In genomic region chr5:10760976-10761841, GRCh38 we compare ENCODE assay signal across 8 cellular contexts. TPM values are rescaled to one million over a fixed set of nuclear protein-coding genes. Genes with fewer than 3 reads are reported as not detected.
DNase-seq lines count a peak whose midpoint lies in the region; ATAC-seq and TF ChIP-seq lines count a peak whose summit lies in the region.

TSS of gene DAP (minus strand) at chr5:10761234. CDS start at chr5:10761068, 166 bp downstream.

- peak within 1 kb of the TSS; percentile 95 for H2AFZ ChIP-seq in trophoblast cell (ENCODE audit: insufficient read depth, low read length, poor library complexity)

- H4K8ac ChIP-seq in trophoblast cell (ENCODE audit: low read depth, low read length), result peak within 1 kb of the TSS; percentile 100

- H3K4me1 ChIP-seq in cardiac muscle cell (ENCODE audit: low read depth) (peaks cover 13% of the 10 kb centered on the region), trophoblast cell (ENCODE audit: control insufficient read depth in 1 of 2, insufficient read depth in 2 of 2, low read length in 2 of 2) (peaks cover 19 to 26% of the 10 kb centered on the region in 2 experiments), tibial nerve (peaks cover 0 to 59% (median 14%) of the 10 kb centered on the region in 4 donors)

- H2BK120ac ChIP-seq in trophoblast cell (ENCODE audit: insufficient read depth, low read length, poor library complexity), result peak within 1 kb of the TSS; percentile 98

- peak; percentile 73 to 87 for TF ChIP-seq POLR2A in tibial nerve (IDR thresholded peaks at IDR 0.05)

- TF ChIP-seq EP300 in tibial nerve (IDR thresholded peaks at IDR 0.05), result peak in 1 of 2 donors; percentile 61

- H3K4me3 Mint-ChIP-seq in activated naive CD8-positive, alpha-beta T cell treated with anti-CD3 and anti-CD28 coated beads, Interleukin-2, amount 50 U/mL, for 24 hours, result peak within 1 kb of the TSS; percentile 87

- H3K9ac ChIP-seq in trophoblast cell (ENCODE audit: low read length), result peak within 1 kb of the TSS; percentile 85

- peak within 1 kb of the TSS; percentile 96 for H3K27ac ChIP-seq in cardiac muscle cell
- H3K27ac ChIP-seq in trophoblast cell (ENCODE audit: low read depth, low read length), result peak within 1 kb of the TSS; percentile 98
- peak within 1 kb of the TSS; percentile 93 to 98 (median 98) for H3K27ac ChIP-seq in tibial nerve

- WGBS in trophoblast cell (ENCODE audit: extremely low coverage, insufficient coverage, insufficient read length), result no CpG with 5 or more reads among the region's 109 CpGs
- 0 to 2% methylated on average over 44 to 50 of the region's 109 CpGs for WGBS in tibial nerve, 2 donors

- no peak for TF ChIP-seq CTCF in GM12864 (IDR thresholded peaks at IDR 0.05; ENCODE audit: low read depth, low read length, missing control alignments)
- TF ChIP-seq CTCF in cardiac muscle cell (IDR thresholded peaks at IDR 0.05; ENCODE audit: low read depth, low read length), result no peak
- TF ChIP-seq CTCF in tibial nerve (IDR thresholded peaks at IDR 0.05), result peak in 1 of 5 experiments; percentile 21

- H3K18ac ChIP-seq in trophoblast cell (ENCODE audit: low read length), result peak within 1 kb of the TSS; percentile 96

- peak within 1 kb of the TSS; percentile 80 for H2BK12ac ChIP-seq in trophoblast cell (ENCODE audit: low read length)

- peak within 1 kb of the TSS; percentile 89 for H3K4me2 ChIP-seq in trophoblast cell (ENCODE audit: low read length)

- DNase-seq in GM12864 (ENCODE audit: low read depth) (peak; percentile 67), NCI-H1092 (lab: John Stamatoyannopoulos, UW) (peak; percentile 65), SW480 (ENCODE audit: low spot score) (peak; percentile 85), cardiac muscle cell (ENCODE audit: low read depth in 1 of 2, low spot score in 1 of 2) (peak; percentile 92 to 94), trophoblast cell (peak; percentile 80 to 95), tibial nerve (ENCODE audit: low spot score in 2 of 2) (peak; percentile 65 to 78)
- DNase-seq in activated naive CD8-positive, alpha-beta T cell treated with anti-CD3 and anti-CD28 coated beads, Interleukin-2, amount 50 U/mL, for 24 hours, result peak; percentile 90

- H3K4me1 Mint-ChIP-seq in activated naive CD8-positive, alpha-beta T cell treated with anti-CD3 and anti-CD28 coated beads, Interleukin-2, amount 50 U/mL, for 24 hours, result peaks cover 74% of the 10 kb centered on the region

- H3K4ac ChIP-seq in trophoblast cell (ENCODE audit: low read depth, low read length), result peak within 1 kb of the TSS; percentile 93

- peak within 1 kb of the TSS; percentile 99 for H3K14ac ChIP-seq in trophoblast cell (ENCODE audit: low read length)

- no peak within 1 kb of the TSS for H3K23ac ChIP-seq in trophoblast cell (ENCODE audit: low read length)

- H3K27me3 ChIP-seq in cardiac muscle cell, result no peaks in the 10 kb centered on the region
- H3K27me3 ChIP-seq in trophoblast cell (ENCODE audit: insufficient read depth, low read length), result no peaks in the 10 kb centered on the region
- no peaks in the 10 kb centered on the region for H3K27me3 ChIP-seq in tibial nerve

- H2AK5ac ChIP-seq in trophoblast cell (ENCODE audit: low read length), result peak within 1 kb of the TSS; percentile 60

- H3K9me3 ChIP-seq in cardiac muscle cell (ENCODE audit: low read depth) (no peaks in the 10 kb centered on the region), trophoblast cell (ENCODE audit: insufficient read depth, low read depth, low read length) (no peaks in the 10 kb centered on the region), tibial nerve (no peaks in the 10 kb centered on the region)

- peaks cover 19% of the 10 kb centered on the region for H3K79me2 ChIP-seq in trophoblast cell (ENCODE audit: control insufficient read depth, insufficient read depth, low read length, poor library complexity)

- H3K36me3 Mint-ChIP-seq in activated naive CD8-positive, alpha-beta T cell treated with anti-CD3 and anti-CD28 coated beads, Interleukin-2, amount 50 U/mL, for 24 hours (ENCODE audit: low read depth), result peaks cover 9% of the 10 kb centered on the region

- H3K36me3 ChIP-seq in cardiac muscle cell, result no peaks in the 10 kb centered on the region
- peaks cover 3 to 10% of the 10 kb centered on the region in 2 experiments for H3K36me3 ChIP-seq in trophoblast cell (ENCODE audit: control insufficient read depth in 1 of 2, insufficient read depth in 2 of 2, low read length in 2 of 2)
- no peaks in the 10 kb centered on the region for H3K36me3 ChIP-seq in tibial nerve

- ATAC-seq in HG02610 (IDR thresholded peaks at IDR 0.05; ENCODE audit: unreplicated experiment), result peak; percentile 86
- ATAC-seq in activated naive CD8-positive, alpha-beta T cell treated with anti-CD3 and anti-CD28 coated beads, Interleukin-2, amount 50 U/mL, for 24 hours, result peak; percentile 83

- H3K27ac Mint-ChIP-seq in activated naive CD8-positive, alpha-beta T cell treated with anti-CD3 and anti-CD28 coated beads, Interleukin-2, amount 50 U/mL, for 24 hours, result peak within 1 kb of the TSS; percentile 92

- peak within 1 kb of the TSS; percentile 95 for H2BK5ac ChIP-seq in trophoblast cell (ENCODE audit: low read depth, low read length, poor library complexity)

- H3K79me1 ChIP-seq in trophoblast cell (ENCODE audit: low read length), result peaks cover 22% of the 10 kb centered on the region

- H4K12ac ChIP-seq in trophoblast cell (ENCODE audit: low read depth, low read length), result peak within 1 kb of the TSS; percentile 93

- no peaks in the 10 kb centered on the region for H3K9me3 Mint-ChIP-seq in activated naive CD8-positive, alpha-beta T cell treated with anti-CD3 and anti-CD28 coated beads, Interleukin-2, amount 50 U/mL, for 24 hours

- H3K4me3 ChIP-seq in GM12864 (ENCODE audit: low read depth, low read length) (peak within 1 kb of the TSS; percentile 76), cardiac muscle cell (peak within 1 kb of the TSS; percentile 97), trophoblast cell (ENCODE audit: low read depth, low read length) (peak within 1 kb of the TSS; percentile 93), tibial nerve (peak within 1 kb of the TSS; percentile 61 to 90 (median 86))

- H3K27me3 Mint-ChIP-seq in activated naive CD8-positive, alpha-beta T cell treated with anti-CD3 and anti-CD28 coated beads, Interleukin-2, amount 50 U/mL, for 24 hours, result peaks cover 3% of the 10 kb centered on the region

- peak within 1 kb of the TSS; percentile 99 for H4K91ac ChIP-seq in trophoblast cell (ENCODE audit: low read depth, low read length)

RNA-seq across cellular contexts. Expression of gene DAP, which starts in this region (rescaled TPM):
- 28.9 and 30.0 TPM in 2 replicates for total RNA-seq in cardiac muscle cell
- 91.6 and 105 TPM in 2 replicates for polyA plus RNA-seq in cardiac muscle cell
- 175 and 176 TPM in 2 replicates for polyA plus RNA-seq in trophoblast cell (2013)
- 10 to 100 TPM; 43.0 to 77.7 (median 50.0) TPM for total RNA-seq in tibial nerve

Comparison
In these comparisons a context has a peak if more than half of its experiments do, and no peak if none do; other contexts are left out.
1. Peak in every context shown above with its lines: DNase-seq, ATAC-seq, H3K4me3 ChIP-seq and H3K27ac ChIP-seq.